Comparison of ENCODE assay signal across 8 cellular contexts in the genomic region with DNA sequence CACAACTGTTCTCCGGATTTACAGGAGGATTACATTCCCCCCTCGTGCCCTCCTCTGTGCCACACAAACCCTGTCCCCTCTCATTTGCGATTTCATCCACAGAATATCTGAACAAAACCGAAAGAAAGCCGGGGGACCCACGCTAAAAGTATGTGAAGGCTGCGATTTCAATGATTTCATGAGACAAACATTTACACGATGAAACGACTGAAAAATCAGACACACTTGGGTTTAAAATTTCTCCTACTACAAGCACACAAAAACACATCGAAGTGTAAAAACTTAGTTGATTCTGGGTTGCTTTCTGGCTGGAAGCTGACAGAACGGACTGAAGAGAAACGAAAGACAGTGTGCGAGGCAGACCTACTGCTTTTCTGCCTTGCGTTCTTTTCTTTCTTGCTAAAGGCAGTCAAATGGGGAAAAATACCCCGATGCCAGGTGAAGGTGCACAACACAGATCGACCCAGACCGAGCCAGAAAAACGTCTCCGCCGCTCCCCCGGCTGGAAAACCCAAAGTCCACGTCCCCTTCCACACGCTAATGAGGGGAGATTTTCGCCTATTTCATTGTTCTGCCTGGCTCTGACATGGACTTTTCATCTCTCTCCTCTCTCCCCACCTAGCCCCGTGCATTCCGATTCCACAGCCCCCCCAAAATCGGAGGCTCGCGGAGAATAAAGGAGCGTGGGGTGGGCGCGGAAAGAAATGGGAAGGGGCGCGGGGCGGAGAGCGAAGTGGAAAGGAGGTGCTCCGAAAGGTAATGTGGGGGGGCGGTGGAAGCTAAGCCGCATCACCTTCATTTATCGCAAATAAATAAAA. TPM values are rescaled to one million over a fixed set of nuclear protein-coding genes. Genes with fewer than 3 reads are reported as not detected.
DNase-seq lines count a peak whose midpoint lies in the region; ATAC-seq and TF ChIP-seq lines count a peak whose summit lies in the region.

No MANE protein-coding gene starts in this region.

- H3K4me1 Mint-ChIP-seq in activated naive CD4-positive, alpha-beta T cell treated with anti-CD3 and anti-CD28 coated beads, Interleukin-2, amount 10 ng/mL, durations not matched to agents 7 days and 5 days: peaks cover 50% of the 10 kb centered on the region

- H3K27ac ChIP-seq in gastroesophageal sphincter (peak overlapping the region; percentile 92 to 98 (median 96)), neutrophil (peak overlapping the region; percentile 95)

- no peak for TF ChIP-seq POLR2A in gastroesophageal sphincter (IDR thresholded peaks at IDR 0.05)

- CTCF ChIA-PET in AG04449 (lab: Yijun Ruan, JAX): interaction anchor here (0.6 to 4.9 kb wide), 6 partner anchors 9 to 226 kb away, joined by 3 to 38 read pairs (median 6); no protein-coding TSS in a partner anchor
- CTCF ChIA-PET in activated naive CD4-positive, alpha-beta T cell treated with anti-CD3 and anti-CD28 coated beads, Interleukin-2, amount 10 ng/mL, durations not matched to agents 7 days and 5 days (lab: Charles Lee): interaction anchor here (1.1 to 1.3 kb wide), 3 partner anchors 10 to 226 kb away, joined by 3 to 4 read pairs (median 3); no protein-coding TSS in a partner anchor

- no peak for ATAC-seq in gastroesophageal sphincter
- no peak for ATAC-seq in HG02981 (IDR thresholded peaks at IDR 0.05; ENCODE audit: unreplicated experiment)
- ATAC-seq in GM19452 (IDR thresholded peaks at IDR 0.05; ENCODE audit: unreplicated experiment): no peak

- H3K27me3 ChIP-seq in gastroesophageal sphincter (no peaks in the 10 kb centered on the region), neutrophil (peaks cover 17% of the 10 kb centered on the region)

- peaks cover under 1% of the 10 kb centered on the region for H3K36me3 Mint-ChIP-seq in activated naive CD4-positive, alpha-beta T cell treated with anti-CD3 and anti-CD28 coated beads, Interleukin-2, amount 10 ng/mL, durations not matched to agents 7 days and 5 days

- no peak for TF ChIP-seq CTCF in AG04449 (IDR thresholded peaks at IDR 0.05; ENCODE audit: insufficient read depth, low read length, missing control alignments)
- no peak for TF ChIP-seq CTCF in GM12875 (IDR thresholded peaks at IDR 0.05; ENCODE audit: borderline replicate concordance, insufficient read depth, low read depth, low read length)
- no peak for TF ChIP-seq CTCF in gastroesophageal sphincter (IDR thresholded peaks at IDR 0.05)
- TF ChIP-seq CTCF in neutrophil (IDR thresholded peaks at IDR 0.05): no peak

- H3K27ac Mint-ChIP-seq in activated naive CD4-positive, alpha-beta T cell treated with anti-CD3 and anti-CD28 coated beads, Interleukin-2, amount 10 ng/mL, durations not matched to agents 7 days and 5 days: peak overlapping the region; percentile 95

- DNase-seq in AG04449 (ENCODE audit: low read depth, low spot score) (peak; percentile 31), NCI-H526 treated with DMSO at 0.1 percent for 48 hours (lab: John Stamatoyannopoulos, UW) (peak; percentile 70)
- DNase-seq in activated naive CD4-positive, alpha-beta T cell treated with anti-CD3 and anti-CD28 coated beads, Interleukin-2, amount 10 ng/mL, durations not matched to agents 7 days and 5 days: peak; percentile 50

- H3K4me1 ChIP-seq in gastroesophageal sphincter (peaks cover 0 to 46% (median 12%) of the 10 kb centered on the region in 3 donors), neutrophil (ENCODE audit: control insufficient read depth in 1 of 2, insufficient read depth in 1 of 2, low read depth in 1 of 2, low read length in 1 of 2) (peaks cover 54 to 55% of the 10 kb centered on the region in 2 experiments)

- H3K36me3 ChIP-seq in gastroesophageal sphincter: peaks cover 0 to 6% of the 10 kb centered on the region in 2 donors
- no peaks in the 10 kb centered on the region for H3K36me3 ChIP-seq in neutrophil

- TF ChIP-seq EP300 in gastroesophageal sphincter (IDR thresholded peaks at IDR 0.05): no peak

- peak overlapping the region; percentile 73 for H3K4me3 ChIP-seq in AG04449 (ENCODE audit: low read depth, low read length)
- H3K4me3 ChIP-seq in GM12875 (ENCODE audit: low read depth, low read length): peak overlapping the region; percentile 89
- peak overlapping the region; percentile 88 to 97 for H3K4me3 ChIP-seq in gastroesophageal sphincter
- H3K4me3 ChIP-seq in neutrophil (ENCODE audit: low read depth in 1 of 2, low read length in 1 of 2): peak overlapping the region; percentile 74 to 77

- H3K27me3 Mint-ChIP-seq in activated naive CD4-positive, alpha-beta T cell treated with anti-CD3 and anti-CD28 coated beads, Interleukin-2, amount 10 ng/mL, durations not matched to agents 7 days and 5 days: peaks cover 33% of the 10 kb centered on the region

- POLR2A ChIA-PET in AG04449 (lab: Yijun Ruan, JAX): interaction anchor here (0.6 kb wide), 1 partner anchor 268 kb away, joined by 5 read pairs; no protein-coding TSS in a partner anchor

- H3K4me3 Mint-ChIP-seq in activated naive CD4-positive, alpha-beta T cell treated with anti-CD3 and anti-CD28 coated beads, Interleukin-2, amount 10 ng/mL, durations not matched to agents 7 days and 5 days: peak overlapping the region; percentile 98

- no peaks in the 10 kb centered on the region for H3K9me3 ChIP-seq in gastroesophageal sphincter
- no peaks in the 10 kb centered on the region for H3K9me3 ChIP-seq in neutrophil

- no peaks in the 10 kb centered on the region for H3K9me3 Mint-ChIP-seq in activated naive CD4-positive, alpha-beta T cell treated with anti-CD3 and anti-CD28 coated beads, Interleukin-2, amount 10 ng/mL, durations not matched to agents 7 days and 5 days

- WGBS in gastroesophageal sphincter (ENCODE audit: low coverage in 1 of 2), 2 donors: 0 to 1% methylated on average over 12 to 21 of the region's 40 CpGs

RNA-seq across cellular contexts. Expression of gene HIPK2, which starts 1.1 kb away (rescaled TPM):
- total RNA-seq in gastroesophageal sphincter: 10 to 100 TPM; 17.9 to 35.9 (median 22.4) TPM

RNA-seq across cellular contexts. Expression of gene TBXAS1, which starts 52.4 kb away (rescaled TPM):
- total RNA-seq in gastroesophageal sphincter: 10 to 100 TPM in 2 of 4 donors, 1 to 10 TPM in 2; 6.2 to 23.0 (median 11.8) TPM
